In the genomic region with DNA sequence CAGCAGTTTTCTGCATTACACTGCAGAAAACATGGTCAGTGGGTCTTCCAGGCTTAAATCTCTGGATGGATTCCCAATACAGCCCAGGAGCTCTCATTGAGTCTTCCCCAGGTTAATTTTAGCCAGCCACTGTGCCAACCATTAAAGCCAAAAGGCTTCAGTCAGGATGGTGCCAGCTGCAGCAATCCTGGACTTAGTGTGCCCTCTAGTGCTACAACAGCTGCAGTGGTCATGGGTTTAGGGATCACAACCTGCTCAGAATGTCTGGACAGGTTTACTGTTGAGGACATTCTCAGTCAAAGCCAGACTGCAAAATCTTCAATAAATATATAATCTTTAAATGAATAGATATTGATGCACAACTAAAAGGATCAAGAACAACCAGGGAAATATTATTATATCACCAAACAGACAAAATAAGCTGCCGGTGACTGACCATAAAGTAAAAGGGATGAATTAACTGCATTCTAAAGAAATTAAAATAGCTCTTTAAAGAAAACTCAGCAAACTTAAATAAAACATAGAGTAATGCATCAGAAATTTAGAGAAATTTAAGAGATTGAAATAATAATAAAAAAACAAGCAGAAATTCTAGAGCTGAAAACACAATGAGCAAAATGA, we compare ENCODE assay signal across 10 cellular contexts.
DNase-seq lines count a peak whose midpoint lies in the region; ATAC-seq and TF ChIP-seq lines count a peak whose summit lies in the region.
"Had no signal": no experiment of that assay in that cellular context is flagged by ENCODE, and none has a peak within 500 bp of the region (broad histone marks: within the 10 kb centered on the region; RNA-seq: fewer than 3 reads in every experiment).

No MANE protein-coding gene starts in this region.

- peak; percentile 54 for ATAC-seq in GM19463 (IDR thresholded peaks at IDR 0.05; ENCODE audit: unreplicated experiment)
- peak; percentile 20 for ATAC-seq in upper lobe of right lung
- ATAC-seq in T-cell (replicated peaks in 1 of 4): no peak

- H3K9me3 ChIP-seq in SJCRH30 (replicated peaks) (no peaks in the 10 kb centered on the region), upper lobe of right lung (no peaks in the 10 kb centered on the region)
- H3K9me3 ChIP-seq: neutrophil had no signal

- intact Hi-C loops in upper lobe of right lung (cut with DNase I): no loop called here

- no peak overlapping the region for H3K27ac Mint-ChIP-seq in T-cell
- H3K27ac Mint-ChIP-seq: T-helper 1 cell treated with Interleukin-12 subunit alpha and Interleukin-12 subunit beta and Interleukin-4 antibody, amounts not matched to agents 30 μg/mL and 1 μg/mL, for 36 hours had no signal

- POLR2A ChIA-PET in T-cell (lab: Charles Lee): no interaction called here

- DNase-seq in DMS53 (lab: John Stamatoyannopoulos, UW) (peak; percentile 79), HuH-7.5 (ENCODE audit: low spot score) (peak; percentile 6), SJCRH30 (peak; percentile 24 to 57), glomerular visceral epithelial cell (ENCODE audit: extremely low spot score) (peak; percentile 58), upper lobe of right lung (no peak), AG08395 (ENCODE audit: low spot score) (no peak), T-cell (no peak)

- H3K36me3 ChIP-seq in SJCRH30 (no peaks in the 10 kb centered on the region), upper lobe of right lung (no peaks in the 10 kb centered on the region)
- H3K36me3 ChIP-seq: neutrophil had no signal

- no peaks in the 10 kb centered on the region for H3K4me1 Mint-ChIP-seq in T-cell

- H3K27ac ChIP-seq in SJCRH30 (no peak overlapping the region), upper lobe of right lung (no peak overlapping the region)
- H3K27ac ChIP-seq: neutrophil had no signal

- H3K27me3 ChIP-seq in SJCRH30: no peaks in the 10 kb centered on the region
- no peaks in the 10 kb centered on the region for H3K27me3 ChIP-seq in upper lobe of right lung
- H3K27me3 ChIP-seq: neutrophil had no signal

- no peak overlapping the region for H3K4me3 ChIP-seq in SJCRH30
- no peak overlapping the region for H3K4me3 ChIP-seq in upper lobe of right lung

- H3K9me3 Mint-ChIP-seq in T-cell: peaks cover 0 to 21% (median 12%) of the 10 kb centered on the region in 3 donors

- no peaks in the 10 kb centered on the region for H3K27me3 Mint-ChIP-seq in T-cell

- TF ChIP-seq CTCF in upper lobe of right lung (IDR thresholded peaks at IDR 0.05): no peak

- CTCF ChIA-PET in T-cell (lab: Charles Lee): interaction anchor here (0.6 to 0.7 kb wide), 2 partner anchors 32 to 435 kb away, joined by 3 to 4 read pairs; no protein-coding TSS in a partner anchor

- no peaks in the 10 kb centered on the region for H3K4me1 ChIP-seq in SJCRH30
- no peaks in the 10 kb centered on the region for H3K4me1 ChIP-seq in upper lobe of right lung

- no peaks in the 10 kb centered on the region for H3K36me3 Mint-ChIP-seq in T-cell

- H3K4me3 Mint-ChIP-seq in T-cell: no peak overlapping the region
- H3K4me3 Mint-ChIP-seq: T-helper 1 cell treated with Interleukin-12 subunit alpha and Interleukin-12 subunit beta and Interleukin-4 antibody, amounts not matched to agents 30 μg/mL and 1 μg/mL, for 36 hours had no signal

Comparison
In these comparisons a context has a peak if more than half of its experiments do, and no peak if none do; other contexts are left out.
1. DNase-seq: peak in DMS53 (single experiment), HuH-7.5 (single experiment), SJCRH30 (2 of 2) and glomerular visceral epithelial cell (single experiment); none in upper lobe of right lung (single experiment), AG08395 (single experiment) and T-cell (0 of 34).
2. ATAC-seq: peak in GM19463 (single experiment) and upper lobe of right lung (single experiment); none in T-cell (0 of 4).